Comparison of ENCODE assay signal across 17 cellular contexts in the genomic region with DNA sequence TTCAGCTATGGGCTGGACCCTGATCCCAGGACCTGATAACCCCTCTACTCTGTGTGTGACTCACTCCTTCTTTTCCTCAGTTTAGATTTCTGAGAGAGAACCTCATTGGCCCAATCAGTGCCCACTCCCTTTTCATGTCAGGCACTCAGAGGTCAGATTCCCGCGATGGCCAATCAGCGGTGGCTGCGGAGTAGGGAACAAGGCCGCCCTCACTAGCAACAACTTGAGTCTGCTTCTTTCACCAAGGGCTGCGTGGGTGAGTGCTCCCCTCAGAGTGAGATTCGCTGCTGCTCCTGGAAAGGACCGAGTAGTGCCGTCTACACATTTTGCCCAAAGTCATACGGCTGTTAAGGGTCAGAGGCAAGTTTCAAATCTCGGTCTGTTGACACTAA. TPM values are rescaled to one million over a fixed set of nuclear protein-coding genes. Genes with fewer than 3 reads are reported as not detected.
DNase-seq lines count a peak whose midpoint lies in the region; ATAC-seq and TF ChIP-seq lines count a peak whose summit lies in the region.
"Had no signal": no experiment of that assay in that cellular context is flagged by ENCODE, and none has a peak within 500 bp of the region (broad histone marks: within the 10 kb centered on the region; RNA-seq: fewer than 3 reads in every experiment).

No MANE protein-coding gene starts in this region.

- H3K4me2 ChIP-seq in GM23338 = no peak overlapping the region
- H3K4me2 ChIP-seq: A549 had no signal

- CTCF ChIA-PET in activated naive CD4-positive, alpha-beta T cell treated with anti-CD3 and anti-CD28 coated beads, Interleukin-2, amount 10 ng/mL, durations not matched to agents 7 days and 5 days (lab: Charles Lee) = interaction anchor here (1.0 kb wide), 1 partner anchor 9 kb away, joined by 3 read pairs; no protein-coding TSS in a partner anchor

- H3K4me1 Mint-ChIP-seq in GM23338 = peaks cover 2% of the 10 kb centered on the region; the same call in 1 of the 3 replicates
- peaks cover 21% of the 10 kb centered on the region for H3K4me1 Mint-ChIP-seq in nephron
- H3K4me1 Mint-ChIP-seq in activated naive CD4-positive, alpha-beta T cell treated with anti-CD3 and anti-CD28 coated beads, Interleukin-2, amount 10 ng/mL, durations not matched to agents 7 days and 5 days = no peaks in the 10 kb centered on the region

- no peak overlapping the region for H3K27ac Mint-ChIP-seq in GM23338
- H3K27ac Mint-ChIP-seq in nephron = peak overlapping the region; percentile 31 to 76 (median 40)
- no peak overlapping the region for H3K27ac Mint-ChIP-seq in activated naive CD4-positive, alpha-beta T cell treated with anti-CD3 and anti-CD28 coated beads, Interleukin-2, amount 10 ng/mL, durations not matched to agents 7 days and 5 days
- H3K27ac Mint-ChIP-seq: CD4-positive, alpha-beta T cell; IgD-negative memory B cell had no signal

- H3K4me1 ChIP-seq in GM23338 (ENCODE audit: insufficient read depth) = 0 out of 2 replicates have a peak, but pooled peaks cover 3% of the 10 kb centered on the region
- H3K4me1 ChIP-seq: A549, Caco-2 had no signal

- DNase-seq in DMS79 treated with DMSO at 0.1 percent for 48 hours (lab: John Stamatoyannopoulos, UW) (peak; percentile 56), DMS79 (lab: John Stamatoyannopoulos, UW) (no peak), GM23338 (ENCODE audit: low spot score) (no peak), posterior vena cava (ENCODE audit: low spot score) (peak; percentile 44), occipital lobe (lab: John Stamatoyannopoulos, UW) (no peak)
- no peak for DNase-seq in activated naive CD4-positive, alpha-beta T cell treated with anti-CD3 and anti-CD28 coated beads, Interleukin-2, amount 10 ng/mL, durations not matched to agents 7 days and 5 days
- DNase-seq: AML-193; Caco-2; CD4-positive, alpha-beta T cell; HCEC 1CT had no signal

- H3K9me3 Mint-ChIP-seq in GM23338 = peaks cover under 1% of the 10 kb centered on the region; the same call in 1 of the 3 replicates
- peaks cover 6% of the 10 kb centered on the region for H3K9me3 Mint-ChIP-seq in nephron
- H3K9me3 Mint-ChIP-seq in activated naive CD4-positive, alpha-beta T cell treated with anti-CD3 and anti-CD28 coated beads, Interleukin-2, amount 10 ng/mL, durations not matched to agents 7 days and 5 days = no peaks in the 10 kb centered on the region
- H3K9me3 Mint-ChIP-seq: CD4-positive, alpha-beta T cell had no signal

- H3K36me3 ChIP-seq in GM23338 (ENCODE audit: insufficient read depth) = no peaks in the 10 kb centered on the region

- no peaks in the 10 kb centered on the region for H3K9me2 ChIP-seq in GM23338 (ENCODE audit: insufficient read depth)

- H4K20me1 ChIP-seq in GM23338 (replicated peaks; ENCODE audit: insufficient read depth) = no peaks in the 10 kb centered on the region

- ATAC-seq in GM23338 (no peak), HG02981 (IDR thresholded peaks at IDR 0.05; ENCODE audit: unreplicated experiment) (no peak)
- ATAC-seq: A549 had no signal

- H3K36me3 Mint-ChIP-seq in GM23338 (ENCODE audit: low read depth) (no peaks in the 10 kb centered on the region), nephron (ENCODE audit: low read depth) (no peaks in the 10 kb centered on the region)
- no peaks in the 10 kb centered on the region for H3K36me3 Mint-ChIP-seq in activated naive CD4-positive, alpha-beta T cell treated with anti-CD3 and anti-CD28 coated beads, Interleukin-2, amount 10 ng/mL, durations not matched to agents 7 days and 5 days

- intact Hi-C loops in posterior vena cava (cut with DNase I) = no loop called here

- H3F3A ChIP-seq in GM23338 (replicated peaks; ENCODE audit: low read depth) = no peaks in the 10 kb centered on the region

- H3K27me3 ChIP-seq in GM23338 (ENCODE audit: insufficient read depth) = no peaks in the 10 kb centered on the region

- no peak for TF ChIP-seq CTCF in GM23338 (conservative IDR thresholded peaks at IDR 0.05; ENCODE audit: low read depth in 2 of 2)
- no peak for TF ChIP-seq CTCF in nephron (IDR thresholded peaks at IDR 0.05; ENCODE audit: unreplicated experiment in 3 of 3)

- peak overlapping the region; percentile 66; the same call in 1 of the 2 replicates for H2AFZ ChIP-seq in GM23338

- no peak overlapping the region for H3K4me3 ChIP-seq in GM23338
- H3K4me3 ChIP-seq: A549 had no signal

- H3K27ac ChIP-seq in GM23338 (ENCODE audit: low read depth) = no peak overlapping the region
- H3K27ac ChIP-seq: 22Rv1, A549, C4-2B had no signal

- H3K27me3 Mint-ChIP-seq in GM23338 (ENCODE audit: insufficient read depth, low read depth, poor library complexity) (peaks cover 3% of the 10 kb centered on the region), nephron (ENCODE audit: low read depth) (peaks cover 20% of the 10 kb centered on the region)
- H3K27me3 Mint-ChIP-seq in activated naive CD4-positive, alpha-beta T cell treated with anti-CD3 and anti-CD28 coated beads, Interleukin-2, amount 10 ng/mL, durations not matched to agents 7 days and 5 days = peaks cover 24% of the 10 kb centered on the region

- H3K4me3 Mint-ChIP-seq in GM23338 (no peak overlapping the region), nephron (no peak overlapping the region)
- H3K4me3 Mint-ChIP-seq in activated naive CD4-positive, alpha-beta T cell treated with anti-CD3 and anti-CD28 coated beads, Interleukin-2, amount 10 ng/mL, durations not matched to agents 7 days and 5 days = no peak overlapping the region
- H3K4me3 Mint-ChIP-seq: CD4-positive, alpha-beta T cell had no signal

- no peaks in the 10 kb centered on the region for H3K79me2 ChIP-seq in GM23338 (replicated peaks; ENCODE audit: insufficient read depth)

TF ChIP-seq in GM23338, 12 proteins besides CTCF, POLR2A, EP300 and RAD21:
- no peak for TF ChIP-seq EZH2phosphoT487 (IDR thresholded peaks at IDR 0.05; ENCODE audit: unreplicated experiment)
- TF ChIP-seq ZNF114 (CRISPR knock-in tag; IDR thresholded peaks at IDR 0.05) = no peak

RNA-seq across cellular contexts. Expression of gene NPPC, which starts 34.7 kb away (rescaled TPM):
- total RNA-seq in GM23338 (2014; rRNA removed; shearing (Covaris generic)) = 0.43 and 2.2 TPM in 2 replicates
- polyA plus RNA-seq in GM23338 (2016; fragmentation: Nextera tagmentation; extraction: Ambion mirVana) = 6.3 and 10.2 TPM in 2 replicates
- total RNA-seq in posterior vena cava = 1 to 10 TPM in 1 of 2 donors, under 1 TPM in 1; 0.93 to 9.2 TPM
- not detected for total RNA-seq in occipital lobe
- total RNA-seq: Caco-2 had no signal
- polyA plus RNA-seq: A549, BJ, IgD-negative memory B cell had no signal

Comparison
In these comparisons a context has a peak if more than half of its experiments do, and no peak if none do; other contexts are left out.
1. DNase-seq: peak in DMS79 treated with DMSO at 0.1 percent for 48 hours (single experiment) and posterior vena cava (single experiment); none in DMS79 (single experiment), GM23338 (single experiment), activated naive CD4-positive, alpha-beta T cell treated with anti-CD3 and anti-CD28 coated beads, Interleukin-2, amount 10 ng/mL, durations not matched to agents 7 days and 5 days (single experiment) and occipital lobe (single experiment).
2. H3K27ac Mint-ChIP-seq: peak in nephron (3 of 3); none in GM23338 (single experiment) and activated naive CD4-positive, alpha-beta T cell treated with anti-CD3 and anti-CD28 coated beads, Interleukin-2, amount 10 ng/mL, durations not matched to agents 7 days and 5 days (single experiment).